Comparison of ENCODE assay signal across 13 cellular contexts in genomic region chr3:78872195-78872594, GRCh38.
A peak's percentile ranks its signal among the peaks of the same experiment; 100 is the strongest.
DNase-seq lines count a peak whose midpoint lies in the region; TF ChIP-seq lines count a peak whose summit lies in the region.
"Had no signal": no experiment of that assay in that cellular context is flagged by ENCODE, and none has a peak within 500 bp of the region (broad histone marks: within the 10 kb centered on the region; RNA-seq: fewer than 3 reads in every experiment).

No MANE protein-coding gene starts in this region.

- H3K9ac ChIP-seq in smooth muscle cell (ENCODE audit: low read depth), result peak overlapping the region; percentile 31

- H3K4me1 ChIP-seq in adrenal gland (replicated peaks in 1 of 2), result peaks cover 0 to 26% of the 10 kb centered on the region in 2 donors
- peaks cover 47% of the 10 kb centered on the region for H3K4me1 ChIP-seq in smooth muscle cell (ENCODE audit: low read depth)
- H3K4me1 ChIP-seq: prostate gland had no signal

- intact Hi-C loops in adrenal gland (cut with DNase I), result no loop called here

- peaks cover 4% of the 10 kb centered on the region for H3F3A ChIP-seq in smooth muscle cell (ENCODE audit: low read depth)

- H3K27ac ChIP-seq in adrenal gland (peak overlapping the region in 2 of 5 donors; percentile 3 to 41), smooth muscle cell (ENCODE audit: low read depth) (peak overlapping the region; percentile 68)
- H3K27ac ChIP-seq: esophagus muscularis mucosa, PC-9, prostate gland had no signal

- TF ChIP-seq CTCF in adrenal gland (IDR thresholded peaks at IDR 0.05), result no peak
- no peak for TF ChIP-seq CTCF in smooth muscle cell (IDR thresholded peaks at IDR 0.05; ENCODE audit: borderline replicate concordance, insufficient read depth, poor library complexity, severe bottlenecking)

- peak overlapping the region; percentile 55 for H2AFZ ChIP-seq in smooth muscle cell (ENCODE audit: low read depth)
- H2AFZ ChIP-seq: PC-9 had no signal

- no peak overlapping the region for H3K4me3 ChIP-seq in adrenal gland
- H3K4me3 ChIP-seq in smooth muscle cell, result peak overlapping the region; percentile 24
- H3K4me3 ChIP-seq: esophagus muscularis mucosa, PC-9, prostate gland had no signal

- no peak for TF ChIP-seq POLR2A in adrenal gland (IDR thresholded peaks at IDR 0.05)

- DNase-seq in NCI-H748 (lab: John Stamatoyannopoulos, UW; ENCODE audit: unreplicated experiment) (peak; percentile 23), NCI-H748 treated with DMSO at 0.1 percent for 48 hours (lab: John Stamatoyannopoulos, UW) (no peak), adrenal gland (peak in 5 of 7 donors; percentile 29 to 64 (median 40)), iris pigment epithelial cell (ENCODE audit: low read depth) (peak; percentile 47), smooth muscle cell (lab: John Stamatoyannopoulos, UW; ENCODE audit: unreplicated experiment) (no peak), amniotic stem cell (lab: John Stamatoyannopoulos, UW) (no peak), HCEC 1CT (no peak), NCI-H1417 treated with DMSO at 0.1 percent for 48 hours (lab: John Stamatoyannopoulos, UW) (no peak)
- DNase-seq: anterior cingulate cortex, kidney, PC-9 had no signal

- H4K20me1 ChIP-seq in smooth muscle cell (ENCODE audit: low read depth), result no peaks in the 10 kb centered on the region

- H3K4me2 ChIP-seq in smooth muscle cell, result peak overlapping the region; percentile 77
- H3K4me2 ChIP-seq: PC-9 had no signal

- peaks cover 34% of the 10 kb centered on the region for H3K79me2 ChIP-seq in smooth muscle cell (ENCODE audit: low read depth)

- H3K9me3 ChIP-seq in adrenal gland (replicated peaks in 1 of 3) (no peaks in the 10 kb centered on the region), smooth muscle cell (replicated peaks; ENCODE audit: low read depth) (no peaks in the 10 kb centered on the region)
- H3K9me3 ChIP-seq: esophagus muscularis mucosa, prostate gland had no signal

- H3K27me3 ChIP-seq in adrenal gland, result no peaks in the 10 kb centered on the region
- H3K27me3 ChIP-seq in smooth muscle cell (ENCODE audit: low read depth), result no peaks in the 10 kb centered on the region
- H3K27me3 ChIP-seq: esophagus muscularis mucosa had no signal

- 20 to 39% (median 23%) methylated on average over 3 of the region's 3 CpGs for whole genome bisulfite sequencing in adrenal gland, 4 donors
- WGBS in smooth muscle cell (ENCODE audit: low lambda C conversion rate), result 4% methylated on average over 3 of the region's 3 CpGs

- H3K36me3 ChIP-seq in adrenal gland (replicated peaks in 1 of 2) (no peaks in the 10 kb centered on the region), smooth muscle cell (ENCODE audit: low read depth) (no peaks in the 10 kb centered on the region)
- H3K36me3 ChIP-seq: esophagus muscularis mucosa, prostate gland had no signal

Comparison
In these comparisons a context has a peak if more than half of its experiments do, and no peak if none do; other contexts are left out.
1. DNase-seq: peak in NCI-H748 (single experiment), adrenal gland (5 of 7) and iris pigment epithelial cell (single experiment); none in NCI-H748 treated with DMSO at 0.1 percent for 48 hours (single experiment), smooth muscle cell (single experiment), amniotic stem cell (single experiment), HCEC 1CT (single experiment) and NCI-H1417 treated with DMSO at 0.1 percent for 48 hours (single experiment).